Comparison of ENCODE assay signal across 22 cellular contexts in genomic region chrX:96244955-96245354, GRCh38.
A peak's percentile ranks its signal among the peaks of the same experiment; 100 is the strongest.
DNase-seq lines count a peak whose midpoint lies in the region; ATAC-seq, FAIRE-seq and TF ChIP-seq lines count a peak whose summit lies in the region.
"Had no signal": no experiment of that assay in that cellular context is flagged by ENCODE, and none has a peak within 500 bp of the region (broad histone marks: within the 10 kb centered on the region; RNA-seq: fewer than 3 reads in every experiment).

No MANE protein-coding gene starts in this region.

- H4K91ac ChIP-seq in H1 (replicated peaks; ENCODE audit: insufficient read length, low read length), result no peak overlapping the region

- no peak overlapping the region for H3K4me2 ChIP-seq in H1 (ENCODE audit: insufficient read depth in 1 of 2, low read depth in 2 of 2, low read length in 2 of 2)
- H3K4me2 ChIP-seq in neural progenitor cell, result no peak overlapping the region
- H3K4me2 ChIP-seq: BLaER1 treated with 17β-estradiol and CSF1 and Interleukin-3, amounts not matched to agents 10 nM and 100 nM had no signal

- H3K4me3 Mint-ChIP-seq in neural progenitor cell, result no peak overlapping the region
- H3K4me3 Mint-ChIP-seq in T-cell, result no peak overlapping the region
- H3K4me3 Mint-ChIP-seq: CD8-positive, alpha-beta T cell had no signal

- no peak overlapping the region for H3K14ac ChIP-seq in H1 (ENCODE audit: insufficient read length)

- H3K4me1 Mint-ChIP-seq in neural progenitor cell (no peaks in the 10 kb centered on the region), T-cell (no peaks in the 10 kb centered on the region)

- no peak overlapping the region for H2BK12ac ChIP-seq in H1 (ENCODE audit: low read depth, low read length)

- CTCF ChIA-PET in H1 (lab: Charles Lee; ENCODE audit: partially characterized antibody), result no interaction called here
- CTCF ChIA-PET in T-cell (lab: Charles Lee), result no interaction called here

- H2BK15ac ChIP-seq in H1 (ENCODE audit: low read length), result no peak overlapping the region

- intact Hi-C loops in mucosa of descending colon (cut with DNase I, micrococcal nuclease), result no loop called here

- H3K9ac ChIP-seq in H1 (replicated peaks in 1 of 4; ENCODE audit: extremely low read depth in 1 of 4, low read depth in 3 of 4, low read length in 3 of 4) (no peak overlapping the region), neural progenitor cell (no peak overlapping the region)
- H3K9ac ChIP-seq: BLaER1 treated with 17β-estradiol and CSF1 and Interleukin-3, amounts not matched to agents 10 nM and 100 nM had no signal

- TF ChIP-seq POLR2A in H1 (IDR thresholded peaks at IDR 0.05; ENCODE audit: control extremely low read depth in 1 of 2, low read depth in 2 of 2, low read length in 2 of 2), result no peak

- H2BK120ac ChIP-seq in H1 (replicated peaks; ENCODE audit: low read depth, low read length), result no peak overlapping the region

- H3K4me1 ChIP-seq in H1 (replicated peaks in 1 of 4; ENCODE audit: control insufficient read depth in 3 of 4, insufficient read depth in 4 of 4, low read length in 3 of 4) (0 out of 7 replicates have a peak, but pooled peaks cover 0 to 2% (median 0%) of the 10 kb centered on the region in 4 experiments), neural progenitor cell (peaks cover 6% of the 10 kb centered on the region), mucosa of descending colon (ENCODE audit: low read depth) (no peaks in the 10 kb centered on the region)
- H3K4me1 ChIP-seq: BLaER1 treated with 17β-estradiol and CSF1 and Interleukin-3, amounts not matched to agents 10 nM and 100 nM; SJSA1 had no signal

- H3K56ac ChIP-seq in H1 (replicated peaks; ENCODE audit: insufficient read length, low read depth, low read length), result no peak overlapping the region

- peak overlapping the region; percentile 62; the same call in 1 of the 2 replicates for H2AFZ ChIP-seq in H1 (ENCODE audit: low read length)
- H2AFZ ChIP-seq in neural progenitor cell (replicated peaks), result peak overlapping the region; percentile 65

- H3K9me3 Mint-ChIP-seq in neural progenitor cell, result no peaks in the 10 kb centered on the region
- no peaks in the 10 kb centered on the region for H3K9me3 Mint-ChIP-seq in T-cell
- H3K9me3 Mint-ChIP-seq: CD8-positive, alpha-beta T cell had no signal

- no peak overlapping the region for H2BK5ac ChIP-seq in H1 (ENCODE audit: low read depth, low read length)

- WGBS in H1 (ENCODE audit: extremely low coverage in 1 of 2, insufficient coverage in 1 of 2, insufficient read length in 1 of 2, insufficient replicate concordance in 2 of 2, low coverage in 1 of 2, low lambda C conversion rate in 2 of 2, missing lambda C conversion rate in 1 of 2), 2 experiments, result 51% methylated on average over 3 of the region's 3 CpGs; no CpG with 5 or more reads in 1 of the 2 experiments

- H4K5ac ChIP-seq in H1 (ENCODE audit: insufficient read length, low read depth, low read length), result no peak overlapping the region

- H3F3A ChIP-seq in neural progenitor cell (ENCODE audit: low read depth), result no peaks in the 10 kb centered on the region

- no peak overlapping the region for H4K8ac ChIP-seq in H1 (ENCODE audit: extremely low read depth, insufficient read depth, low read length)

- H3K27ac Mint-ChIP-seq in neural progenitor cell, result no peak overlapping the region
- H3K27ac Mint-ChIP-seq in T-cell, result no peak overlapping the region
- H3K27ac Mint-ChIP-seq: CD8-positive, alpha-beta T cell had no signal

- H2BK20ac ChIP-seq in H1 (ENCODE audit: low read length), result no peak overlapping the region

- H3K79me1 ChIP-seq in H1 (ENCODE audit: low read depth, low read length), result no peaks in the 10 kb centered on the region

- no peak overlapping the region for H2AK5ac ChIP-seq in H1 (ENCODE audit: low read depth, low read length)

- TF ChIP-seq CTCF in H1 (IDR thresholded peaks at IDR 0.05; ENCODE audit: control extremely low read depth in 1 of 3, insufficient read depth in 1 of 3, low read depth in 1 of 3, low read length in 3 of 3), result no peak
- no peak for TF ChIP-seq CTCF in neural progenitor cell (IDR thresholded peaks at IDR 0.05)
- TF ChIP-seq CTCF in mucosa of descending colon (IDR thresholded peaks at IDR 0.05), result no peak

- ATAC-seq in T-cell (replicated peaks in 1 of 4) (no peak), mucosa of descending colon (no peak)
- ATAC-seq: CD8-positive, alpha-beta T cell; PC-3 had no signal

- no peaks in the 10 kb centered on the region for H3K23me2 ChIP-seq in H1 (ENCODE audit: low read depth, low read length)

- no peak for TF ChIP-seq EP300 in H1 (IDR thresholded peaks at IDR 0.05; ENCODE audit: borderline replicate concordance in 1 of 2, low read depth in 2 of 2, low read length in 2 of 2)

- H3K36me3 Mint-ChIP-seq in neural progenitor cell (no peaks in the 10 kb centered on the region), T-cell (no peaks in the 10 kb centered on the region)
- H3K36me3 Mint-ChIP-seq: CD8-positive, alpha-beta T cell had no signal

- H3K36me3 ChIP-seq in H1 (ENCODE audit: control insufficient read depth in 2 of 4, insufficient read depth in 4 of 4, low read length in 3 of 4) (no peaks in the 10 kb centered on the region), neural progenitor cell (no peaks in the 10 kb centered on the region), mucosa of descending colon (ENCODE audit: low read depth) (no peaks in the 10 kb centered on the region)
- H3K36me3 ChIP-seq: BLaER1 treated with 17β-estradiol and CSF1 and Interleukin-3, amounts not matched to agents 10 nM and 100 nM; MG63; SJSA1 had no signal

- H3K18ac ChIP-seq in H1 (ENCODE audit: extremely low read depth, low read length), result no peak overlapping the region

- H3K27me3 ChIP-seq in H1 (replicated peaks in 1 of 4; ENCODE audit: control insufficient read depth in 3 of 4, extremely low read depth in 1 of 4, insufficient read depth in 3 of 4, low read length in 3 of 4) (no peaks in the 10 kb centered on the region), neural progenitor cell (no peaks in the 10 kb centered on the region)
- H3K27me3 ChIP-seq: MG63, SJSA1 had no signal

- H3K79me2 ChIP-seq in H1 (ENCODE audit: control insufficient read depth in 1 of 2, insufficient read depth in 2 of 2, low read length in 2 of 2) (no peaks in the 10 kb centered on the region), neural progenitor cell (ENCODE audit: low read depth) (no peaks in the 10 kb centered on the region)

- no peaks in the 10 kb centered on the region for H3K9me3 ChIP-seq in H1 (ENCODE audit: insufficient read depth in 2 of 2, low read depth in 1 of 2, low read length in 1 of 2)
- H3K9me3 ChIP-seq in neural progenitor cell (ENCODE audit: low read depth), result no peaks in the 10 kb centered on the region
- H3K9me3 ChIP-seq in mucosa of descending colon, result no peaks in the 10 kb centered on the region
- H3K9me3 ChIP-seq: BLaER1 treated with 17β-estradiol and CSF1 and Interleukin-3, amounts not matched to agents 10 nM and 100 nM; MG63; SJSA1 had no signal

- no peak for FAIRE-seq in H1 (lab: Jason Lieb, UNC)
- FAIRE-seq: H54, HTR-8/SVneo had no signal

- H3K4me3 ChIP-seq in H1 (ENCODE audit: extremely low read depth in 1 of 4, insufficient read depth in 2 of 4, low read depth in 3 of 4, low read length in 4 of 4) (no peak overlapping the region), neural progenitor cell (no peak overlapping the region), mucosa of descending colon (no peak overlapping the region)
- H3K4me3 ChIP-seq: BLaER1 treated with 17β-estradiol and CSF1 and Interleukin-3, amounts not matched to agents 10 nM and 100 nM; MG63; SJSA1 had no signal

- no peak overlapping the region for H3K4ac ChIP-seq in H1 (replicated peaks; ENCODE audit: insufficient read length, low read depth, low read length)

- H3K23ac ChIP-seq in H1 (ENCODE audit: insufficient read length), result no peak overlapping the region

- TF ChIP-seq RAD21 in H1 (IDR thresholded peaks at IDR 0.05 in 1 of 2, conservative IDR thresholded peaks at IDR 0.05 in 1 of 2; ENCODE audit: low read depth in 2 of 2, low read length in 2 of 2), result no peak

- no peaks in the 10 kb centered on the region for H4K20me1 ChIP-seq in H1 (replicated peaks in 1 of 2; ENCODE audit: control insufficient read depth in 1 of 2, insufficient read depth in 2 of 2, low read length in 2 of 2)
- H4K20me1 ChIP-seq in neural progenitor cell (ENCODE audit: low read depth), result no peaks in the 10 kb centered on the region
- H4K20me1 ChIP-seq: BLaER1 treated with 17β-estradiol and CSF1 and Interleukin-3, amounts not matched to agents 10 nM and 100 nM had no signal

- POLR2A ChIA-PET in H1 (lab: Charles Lee; ENCODE audit: partially characterized antibody) (no interaction called here), T-cell (lab: Charles Lee) (no interaction called here)

- no peak overlapping the region for H3K27ac ChIP-seq in H1 (ENCODE audit: low read depth, low read length)
- no peak overlapping the region for H3K27ac ChIP-seq in neural progenitor cell
- H3K27ac ChIP-seq: BLaER1 treated with 17β-estradiol and CSF1 and Interleukin-3, amounts not matched to agents 10 nM and 100 nM; SJSA1 had no signal

- DNase-seq in COLO829 (ENCODE audit: low spot score) (peak; percentile 16), NCI-H1105 treated with DMSO at 0.1 percent for 48 hours (lab: John Stamatoyannopoulos, UW) (peak; percentile 25), H1 (ENCODE audit: low read depth in 1 of 2, low spot score in 2 of 2) (no peak), neural progenitor cell (ENCODE audit: low spot score) (no peak), T-cell (no peak), MV-4-11 (lab: John Stamatoyannopoulos, UW) (no peak), mucosa of descending colon (no peak)
- DNase-seq in activated effector memory CD4-positive, alpha-beta T cell treated with Interleukin-2 at 50 U/mL for 16 hours, result no peak
- DNase-seq: CD8-positive, alpha-beta T cell; DMS79; Kasumi-1; MG63; NCI-H1092 treated with DMSO at 0.1 percent for 48 hours; NCI-H1694 treated with DMSO at 0.1 percent for 48 hours; NCI-H2107; NCI-H226; NCI-H524 treated with DMSO at 0.1 percent for 48 hours; PC-3 had no signal

- H3K27me3 Mint-ChIP-seq in neural progenitor cell (ENCODE audit: insufficient read depth, low read depth), result no peaks in the 10 kb centered on the region
- peaks cover 0 to 4% of the 10 kb centered on the region in 2 donors for H3K27me3 Mint-ChIP-seq in T-cell

TF ChIP-seq in H1, 55 proteins besides CTCF, POLR2A, EP300 and RAD21 (continues in another document):
- TF ChIP-seq SIN3A (conservative IDR thresholded peaks at IDR 0.05 in 1 of 2, IDR thresholded peaks at IDR 0.05 in 1 of 2; ENCODE audit: low read depth in 1 of 2, low read length in 2 of 2) (no peak), NANOG (IDR thresholded peaks at IDR 0.05; ENCODE audit: insufficient read depth, low read depth, low read length, poor library complexity, severe bottlenecking) (no peak), CTBP2 (IDR thresholded peaks at IDR 0.05; ENCODE audit: borderline replicate concordance, insufficient read depth, insufficient read length, low read length) (no peak), SIX5 (IDR thresholded peaks at IDR 0.05; ENCODE audit: low read depth, low read length) (no peak), CHD1 (IDR thresholded peaks at IDR 0.05; ENCODE audit: low read depth, low read length) (no peak), TEAD4 (IDR thresholded peaks at IDR 0.05; ENCODE audit: low read depth, low read length) (no peak), HDAC6 (IDR thresholded peaks at IDR 0.05; ENCODE audit: low read depth, low read length) (no peak)

Comparison
In these comparisons a context has a peak if more than half of its experiments do, and no peak if none do; other contexts are left out.
1. DNase-seq: peak in COLO829 (single experiment) and NCI-H1105 treated with DMSO at 0.1 percent for 48 hours (single experiment); none in H1 (0 of 2), neural progenitor cell (single experiment), T-cell (0 of 34), activated effector memory CD4-positive, alpha-beta T cell treated with Interleukin-2 at 50 U/mL for 16 hours (single experiment), MV-4-11 (single experiment) and mucosa of descending colon (0 of 3).